Comparison of ENCODE assay signal across 10 cellular contexts in the genomic region with DNA sequence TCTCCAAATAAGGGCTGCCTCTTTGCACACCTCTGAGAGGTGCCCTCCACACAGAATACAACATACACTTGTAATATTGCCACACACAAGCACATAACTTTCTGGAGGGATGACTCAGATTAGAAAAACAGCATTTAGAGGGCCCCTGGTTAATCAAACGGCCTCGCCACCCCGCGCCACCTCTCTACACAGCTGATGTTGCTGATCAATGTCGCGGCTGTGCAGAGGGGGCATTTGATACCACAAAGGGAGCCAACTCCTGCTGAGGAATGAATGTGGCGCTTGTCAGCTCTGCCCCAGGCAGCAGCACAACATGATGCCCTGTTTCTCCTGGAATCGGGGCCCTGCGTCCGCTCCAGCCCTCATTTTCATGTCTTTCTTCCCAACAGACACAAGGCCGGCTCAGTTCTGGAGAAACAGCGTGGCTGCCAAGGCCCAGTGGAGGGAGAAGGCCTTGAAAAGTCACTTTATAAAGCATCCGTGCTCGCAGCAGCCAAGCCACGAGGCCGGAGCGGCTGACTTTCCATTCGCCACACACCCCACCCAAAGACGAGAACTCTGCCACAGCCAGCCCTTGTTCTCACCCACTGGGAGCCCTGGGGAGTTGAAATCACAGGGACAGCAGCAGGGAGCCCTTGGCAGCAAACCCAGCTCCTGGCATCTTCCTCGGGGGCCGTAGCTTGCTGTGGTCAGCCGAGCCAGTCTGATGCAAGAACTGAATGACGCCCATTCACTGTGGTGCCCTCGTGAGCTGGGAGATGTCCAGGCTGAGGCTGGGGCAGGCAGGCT.
DNase-seq lines count a peak whose midpoint lies in the region; ATAC-seq, FAIRE-seq and TF ChIP-seq lines count a peak whose summit lies in the region.
"Had no signal": no experiment of that assay in that cellular context is flagged by ENCODE, and none has a peak within 500 bp of the region (broad histone marks: within the 10 kb centered on the region; RNA-seq: fewer than 3 reads in every experiment).

No MANE protein-coding gene starts in this region.

- H3K36me3 ChIP-seq in neural progenitor cell (no peaks in the 10 kb centered on the region), small intestine (ENCODE audit: control insufficient read depth in 2 of 2, insufficient read depth in 2 of 2, low read length in 2 of 2) (no peaks in the 10 kb centered on the region)

- H3K9me3 Mint-ChIP-seq in neural progenitor cell: peaks cover 3% of the 10 kb centered on the region
- H3K9me3 Mint-ChIP-seq: CD8-positive, alpha-beta T cell; effector memory CD8-positive, alpha-beta T cell had no signal

- no peak overlapping the region for H2AFZ ChIP-seq in neural progenitor cell (replicated peaks)

- H3K4me1 Mint-ChIP-seq in neural progenitor cell: peaks cover 48% of the 10 kb centered on the region

- H3K9me3 ChIP-seq in neural progenitor cell (ENCODE audit: low read depth) (no peaks in the 10 kb centered on the region), small intestine (ENCODE audit: control insufficient read depth, low read depth) (no peaks in the 10 kb centered on the region)

- no peaks in the 10 kb centered on the region for H3K79me2 ChIP-seq in neural progenitor cell (ENCODE audit: low read depth)

- no peak overlapping the region for H3K4me3 ChIP-seq in neural progenitor cell
- H3K4me3 ChIP-seq in small intestine (ENCODE audit: low read depth in 1 of 2, low read length in 2 of 2): no peak overlapping the region

- no peak overlapping the region for H3K4me3 Mint-ChIP-seq in neural progenitor cell
- H3K4me3 Mint-ChIP-seq: CD8-positive, alpha-beta T cell; effector memory CD8-positive, alpha-beta T cell had no signal

- peaks cover 17% of the 10 kb centered on the region for H3K4me1 ChIP-seq in neural progenitor cell
- H3K4me1 ChIP-seq in small intestine (ENCODE audit: control insufficient read depth in 2 of 2, insufficient read depth in 1 of 2, low read depth in 1 of 2, low read length in 1 of 2): no peaks in the 10 kb centered on the region

- H3K36me3 Mint-ChIP-seq in neural progenitor cell: peaks cover 2% of the 10 kb centered on the region

- TF ChIP-seq CTCF in neural progenitor cell (IDR thresholded peaks at IDR 0.05): no peak

- no peak for ATAC-seq in HG03095 (IDR thresholded peaks at IDR 0.05; ENCODE audit: unreplicated experiment)
- ATAC-seq: CD8-positive, alpha-beta T cell had no signal

- H3F3A ChIP-seq in neural progenitor cell (ENCODE audit: low read depth): peaks cover 16% of the 10 kb centered on the region

- 86 to 92% (median 91%) methylated on average over 24 of the region's 24 CpGs for whole genome bisulfite sequencing in small intestine, 3 donors

- H3K27ac Mint-ChIP-seq in neural progenitor cell: peak overlapping the region; percentile 60
- H3K27ac Mint-ChIP-seq: CD8-positive, alpha-beta T cell had no signal

- H3K27ac ChIP-seq in neural progenitor cell: no peak overlapping the region
- H3K27ac ChIP-seq in small intestine (ENCODE audit: low read depth in 1 of 2, low read length in 1 of 2): no peak overlapping the region

- H3K27me3 ChIP-seq in neural progenitor cell: no peaks in the 10 kb centered on the region
- no peaks in the 10 kb centered on the region for H3K27me3 ChIP-seq in small intestine (ENCODE audit: control insufficient read depth in 2 of 2, insufficient read depth in 2 of 2, low read length in 2 of 2)

- no peak overlapping the region for H3K9ac ChIP-seq in neural progenitor cell

- H3K4me2 ChIP-seq in neural progenitor cell: no peak overlapping the region

- FAIRE-seq in small intestine (lab: Jason Lieb, UNC): no peak

- DNase-seq in AG08395 (ENCODE audit: low spot score) (peak; percentile 83), NCI-H460 (ENCODE audit: extremely low read depth, low read depth) (peak; percentile 64), fibroblast of gingiva (ENCODE audit: low read depth) (peak; percentile 97), neural progenitor cell (ENCODE audit: low spot score) (no peak), T-helper 9 cell (no peak), small intestine (no peak)
- DNase-seq in activated naive CD4-positive, alpha-beta T cell treated with anti-CD3 and anti-CD28 coated beads, Interleukin-2, amount 50 U/mL, for 16 hours: no peak
- DNase-seq: CD8-positive, alpha-beta T cell; effector memory CD8-positive, alpha-beta T cell had no signal

- H3K27me3 Mint-ChIP-seq in neural progenitor cell (ENCODE audit: insufficient read depth, low read depth): peaks cover 2% of the 10 kb centered on the region
- H3K27me3 Mint-ChIP-seq: effector memory CD8-positive, alpha-beta T cell had no signal

- no peaks in the 10 kb centered on the region for H4K20me1 ChIP-seq in neural progenitor cell (ENCODE audit: low read depth)

Comparison
In these comparisons a context has a peak if more than half of its experiments do, and no peak if none do; other contexts are left out.
1. DNase-seq: peak in AG08395 (single experiment), NCI-H460 (single experiment) and fibroblast of gingiva (single experiment); none in neural progenitor cell (single experiment), T-helper 9 cell (single experiment), small intestine (single experiment) and activated naive CD4-positive, alpha-beta T cell treated with anti-CD3 and anti-CD28 coated beads, Interleukin-2, amount 50 U/mL, for 16 hours (single experiment).